35 cellular contexts compared by ENCODE assay signal in the genomic region with DNA sequence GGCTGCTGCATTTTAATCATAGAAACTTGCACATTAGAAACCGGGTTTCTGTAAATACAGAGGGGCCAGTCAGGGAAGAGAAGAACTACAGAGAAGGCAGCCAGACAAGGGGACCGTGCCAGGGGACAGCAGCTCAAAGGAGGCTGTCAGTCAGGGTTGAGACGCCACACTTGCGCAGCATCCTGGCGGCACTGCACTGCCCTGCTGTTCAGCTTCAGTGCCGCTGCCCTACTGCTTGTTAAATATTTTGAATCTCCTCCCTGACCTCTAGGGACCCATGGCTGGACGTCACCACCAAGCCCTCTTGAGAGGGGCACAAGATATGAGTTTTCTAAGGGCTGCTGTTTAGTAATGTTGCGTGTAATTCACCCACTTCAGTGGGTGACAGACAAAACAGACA.
"Had no signal": no experiment of that assay in that cellular context is flagged by ENCODE, and none has a peak within 500 bp of the region (broad histone marks: within the 10 kb centered on the region; RNA-seq: fewer than 3 reads in every experiment).

No MANE protein-coding gene starts in this region.

- H3K9me3 ChIP-seq: body of pancreas, esophagus muscularis mucosa, gastrocnemius medialis, heart left ventricle had no signal

- H3K36me3 Mint-ChIP-seq: activated naive CD8-positive, alpha-beta T cell had no signal

- H3K4me3 Mint-ChIP-seq: activated B cell treated with CpG ODN at 0.5 μM for 24 hours; activated CD8-positive, alpha-beta T cell treated with anti-CD3 and anti-CD28 coated beads for 36 hours; activated naive CD8-positive, alpha-beta T cell; activated T-cell treated with anti-CD3 and anti-CD28 coated beads, Interleukin-2, amount 50 U/mL, for 4 hours; activated T-helper 17 cell treated with anti-CD3 and anti-CD28 coated beads, Interleukin-2, amount 50 U/mL, for 72 hours; dendritic cell treated with granulocyte-macrophage colony-stimulating factor and Interleukin-4, amounts not matched to agents 40 ng/mL and 50 ng/mL, for 4 days; effector memory CD8-positive, alpha-beta T cell; T-helper 17 cell; T-helper 2 cell treated with Interferon-gamma antibody and Interleukin-4, amounts not matched to agents 5 μg/mL and 100 μg/mL, for 36 hours had no signal

- H3K9me3 Mint-ChIP-seq: activated B cell treated with CpG ODN at 0.5 μM for 24 hours; activated CD8-positive, alpha-beta T cell treated with anti-CD3 and anti-CD28 coated beads for 36 hours; activated T-cell treated with anti-CD3 and anti-CD28 coated beads, Interleukin-2, amount 50 U/mL, for 4 hours; activated T-helper 17 cell treated with anti-CD3 and anti-CD28 coated beads, Interleukin-2, amount 50 U/mL, for 72 hours; dendritic cell treated with granulocyte-macrophage colony-stimulating factor and Interleukin-4, amounts not matched to agents 40 ng/mL and 50 ng/mL, for 4 days; effector memory CD8-positive, alpha-beta T cell; T-helper 2 cell treated with Interferon-gamma antibody and Interleukin-4, amounts not matched to agents 5 μg/mL and 100 μg/mL, for 36 hours had no signal

- H3K27ac ChIP-seq: body of pancreas, coronary artery, dorsolateral prefrontal cortex, esophagus muscularis mucosa, foreskin keratinocyte, gastrocnemius medialis, heart left ventricle, WERI-Rb-1 had no signal

- H3K4me1 ChIP-seq: body of pancreas, esophagus muscularis mucosa, foreskin keratinocyte, gastrocnemius medialis, heart left ventricle had no signal

- DNase-seq: activated B cell treated with CpG ODN at 0.5 μM for 24 hours; activated CD4-positive, alpha-beta T cell treated with anti-CD3 and anti-CD28 coated beads for 48 hours; activated CD4-positive, alpha-beta T cell treated with anti-CD3 and anti-CD28 coated beads, Interleukin-2, amount 50 U/mL, for 1 hour; activated CD4-positive, alpha-beta T cell treated with anti-CD3 and anti-CD28 coated beads, Interleukin-2, amount 50 U/mL, for 48 hours; activated CD8-positive, alpha-beta memory T cell treated with anti-CD3 and anti-CD28 coated beads for 24 hours; activated CD8-positive, alpha-beta T cell treated with anti-CD3 and anti-CD28 coated beads for 36 hours; activated effector memory CD4-positive, alpha-beta T cell treated with Interleukin-2 at 50 U/mL for 16 hours; activated gamma-delta T cell treated with Interleukin-2 at 50 U/mL for 16 hours; activated naive CD4-positive, alpha-beta T cell treated with anti-CD3 and anti-CD28 coated beads, Interleukin-2, amount 50 U/mL, for 16 hours; activated naive CD4-positive, alpha-beta T cell treated with Interleukin-2 at 50 U/mL for 16 hours; activated T-cell treated with anti-CD3 and anti-CD28 coated beads, Interleukin-2, amount 50 U/mL, for 4 hours; amniotic stem cell; anterior cingulate cortex; body of pancreas; central memory CD4-positive, alpha-beta T cell; cerebellar nuclear complex; effector CD4-positive, alpha-beta T cell; effector memory CD8-positive, alpha-beta T cell; erythroblast; foreskin keratinocyte; gastrocnemius medialis; glutamatergic neuron; heart left ventricle; T-helper 1 cell; T-helper 17 cell; T1000; WERI-Rb-1 had no signal

- H3K4me3 ChIP-seq: body of pancreas, coronary artery, dorsolateral prefrontal cortex, esophagus muscularis mucosa, gastrocnemius medialis, heart left ventricle had no signal

- H3K4me1 Mint-ChIP-seq: activated B cell treated with CpG ODN at 0.5 μM for 24 hours; activated T-helper 17 cell treated with anti-CD3 and anti-CD28 coated beads, Interleukin-2, amount 50 U/mL, for 72 hours; T-helper 17 cell had no signal

- H3K27ac Mint-ChIP-seq: activated B cell treated with CpG ODN at 0.5 μM for 24 hours; activated CD8-positive, alpha-beta T cell treated with anti-CD3 and anti-CD28 coated beads for 36 hours; activated naive CD8-positive, alpha-beta T cell; activated T-helper 17 cell treated with anti-CD3 and anti-CD28 coated beads, Interleukin-2, amount 50 U/mL, for 72 hours; dendritic cell treated with granulocyte-macrophage colony-stimulating factor and Interleukin-4, amounts not matched to agents 40 ng/mL and 50 ng/mL, for 4 days; effector memory CD8-positive, alpha-beta T cell; T-helper 17 cell; T-helper 2 cell treated with Interferon-gamma antibody and Interleukin-4, amounts not matched to agents 5 μg/mL and 100 μg/mL, for 36 hours had no signal

- H3K27me3 ChIP-seq: body of pancreas, foreskin keratinocyte had no signal

- ATAC-seq: activated CD4-positive, CD25-positive, alpha-beta regulatory T cell treated with anti-CD3 and anti-CD28 coated beads, Interleukin-2, amount 50 U/mL, for 24 hours; activated CD8-positive, alpha-beta T cell treated with anti-CD3 and anti-CD28 coated beads for 36 hours; activated T-cell treated with anti-CD3 and anti-CD28 coated beads, Interleukin-2, amount 50 U/mL, for 4 hours; body of pancreas; effector memory CD8-positive, alpha-beta T cell; foreskin keratinocyte; gastrocnemius medialis; heart left ventricle; T-helper 17 cell had no signal

- H3K36me3 ChIP-seq: esophagus muscularis mucosa, gastrocnemius medialis, heart left ventricle, WERI-Rb-1 had no signal

- H3K27me3 Mint-ChIP-seq: activated CD8-positive, alpha-beta T cell treated with anti-CD3 and anti-CD28 coated beads for 36 hours; dendritic cell treated with granulocyte-macrophage colony-stimulating factor and Interleukin-4, amounts not matched to agents 40 ng/mL and 50 ng/mL, for 4 days had no signal
